1 cellular context compared by ENCODE assay signal in genomic region chr11:3855808-3856491, GRCh38.
TF ChIP-seq lines count a peak whose summit lies in the region.

No MANE protein-coding gene starts in this region.

TF ChIP-seq in K562, 482 proteins besides CTCF, POLR2A, EP300 and RAD21 (continued from another document and continues in another):
- TF ChIP-seq, protein P1, sequence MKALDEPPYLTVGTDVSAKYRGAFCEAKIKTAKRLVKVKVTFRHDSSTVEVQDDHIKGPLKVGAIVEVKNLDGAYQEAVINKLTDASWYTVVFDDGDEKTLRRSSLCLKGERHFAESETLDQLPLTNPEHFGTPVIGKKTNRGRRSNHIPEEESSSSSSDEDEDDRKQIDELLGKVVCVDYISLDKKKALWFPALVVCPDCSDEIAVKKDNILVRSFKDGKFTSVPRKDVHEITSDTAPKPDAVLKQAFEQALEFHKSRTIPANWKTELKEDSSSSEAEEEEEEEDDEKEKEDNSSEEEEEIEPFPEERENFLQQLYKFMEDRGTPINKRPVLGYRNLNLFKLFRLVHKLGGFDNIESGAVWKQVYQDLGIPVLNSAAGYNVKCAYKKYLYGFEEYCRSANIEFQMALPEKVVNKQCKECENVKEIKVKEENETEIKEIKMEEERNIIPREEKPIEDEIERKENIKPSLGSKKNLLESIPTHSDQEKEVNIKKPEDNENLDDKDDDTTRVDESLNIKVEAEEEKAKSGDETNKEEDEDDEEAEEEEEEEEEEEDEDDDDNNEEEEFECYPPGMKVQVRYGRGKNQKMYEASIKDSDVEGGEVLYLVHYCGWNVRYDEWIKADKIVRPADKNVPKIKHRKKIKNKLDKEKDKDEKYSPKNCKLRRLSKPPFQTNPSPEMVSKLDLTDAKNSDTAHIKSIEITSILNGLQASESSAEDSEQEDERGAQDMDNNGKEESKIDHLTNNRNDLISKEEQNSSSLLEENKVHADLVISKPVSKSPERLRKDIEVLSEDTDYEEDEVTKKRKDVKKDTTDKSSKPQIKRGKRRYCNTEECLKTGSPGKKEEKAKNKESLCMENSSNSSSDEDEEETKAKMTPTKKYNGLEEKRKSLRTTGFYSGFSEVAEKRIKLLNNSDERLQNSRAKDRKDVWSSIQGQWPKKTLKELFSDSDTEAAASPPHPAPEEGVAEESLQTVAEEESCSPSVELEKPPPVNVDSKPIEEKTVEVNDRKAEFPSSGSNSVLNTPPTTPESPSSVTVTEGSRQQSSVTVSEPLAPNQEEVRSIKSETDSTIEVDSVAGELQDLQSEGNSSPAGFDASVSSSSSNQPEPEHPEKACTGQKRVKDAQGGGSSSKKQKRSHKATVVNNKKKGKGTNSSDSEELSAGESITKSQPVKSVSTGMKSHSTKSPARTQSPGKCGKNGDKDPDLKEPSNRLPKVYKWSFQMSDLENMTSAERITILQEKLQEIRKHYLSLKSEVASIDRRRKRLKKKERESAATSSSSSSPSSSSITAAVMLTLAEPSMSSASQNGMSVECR (CRISPR knock-in tag; IDR thresholded peaks at IDR 0.05), result peak; percentile 72
- TF ChIP-seq EP400 (IDR thresholded peaks at IDR 0.05), result 0 out of 2 replicates have a peak, but pooled peaks have one; percentile 20
- no peak for TF ChIP-seq ZNF165 (CRISPR knock-in tag; IDR thresholded peaks at IDR 0.05; ENCODE audit: borderline replicate concordance)
- no peak for TF ChIP-seq ZC3H8 (IDR thresholded peaks at IDR 0.05)
- TF ChIP-seq GABPA (tag; conservative IDR thresholded peaks at IDR 0.05; ENCODE audit: low read depth), result no peak
- TF ChIP-seq MTF1 (CRISPR knock-in tag; IDR thresholded peaks at IDR 0.05; ENCODE audit: borderline replicate concordance), result no peak
- TF ChIP-seq SREBF1 (IDR thresholded peaks at IDR 0.05; ENCODE audit: borderline replicate concordance, low read depth, low read length), result no peak
- TF ChIP-seq ID3 (CRISPR knock-in tag; IDR thresholded peaks at IDR 0.05), result no peak
- 0 out of 2 replicates have a peak, but pooled peaks have one; percentile 2 for TF ChIP-seq ID3 (tag; IDR thresholded peaks at IDR 0.05)
- TF ChIP-seq PATZ1 (CRISPR knock-in tag; IDR thresholded peaks at IDR 0.05; ENCODE audit: borderline replicate concordance), result no peak
- no peak for TF ChIP-seq RFX7 (CRISPR knock-in tag; IDR thresholded peaks at IDR 0.05)
- TF ChIP-seq, protein P2, sequence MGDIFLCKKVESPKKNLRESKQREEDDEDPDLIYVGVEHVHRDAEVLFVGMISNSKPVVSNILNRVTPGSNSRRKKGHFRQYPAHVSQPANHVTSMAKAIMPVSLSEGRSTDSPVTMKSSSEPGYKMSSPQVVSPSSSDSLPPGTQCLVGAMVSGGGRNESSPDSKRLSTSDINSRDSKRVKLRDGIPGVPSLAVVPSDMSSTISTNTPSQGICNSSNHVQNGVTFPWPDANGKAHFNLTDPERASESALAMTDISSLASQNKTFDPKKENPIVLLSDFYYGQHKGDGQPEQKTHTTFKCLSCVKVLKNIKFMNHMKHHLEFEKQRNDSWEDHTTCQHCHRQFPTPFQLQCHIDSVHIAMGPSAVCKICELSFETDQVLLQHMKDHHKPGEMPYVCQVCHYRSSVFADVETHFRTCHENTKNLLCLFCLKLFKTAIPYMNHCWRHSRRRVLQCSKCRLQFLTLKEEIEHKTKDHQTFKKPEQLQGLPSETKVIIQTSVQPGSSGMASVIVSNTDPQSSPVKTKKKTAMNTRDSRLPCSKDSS (IDR thresholded peaks at IDR 0.05; ENCODE audit: low read depth, partially characterized antibody), result no peak
- no peak for TF ChIP-seq PHF20 (IDR thresholded peaks at IDR 0.05; ENCODE audit: partially characterized antibody)
- no peak for TF ChIP-seq MED1 (CRISPR knock-in tag; IDR thresholded peaks at IDR 0.05; ENCODE audit: borderline replicate concordance)
- TF ChIP-seq ATF4 (CRISPR knock-in tag; IDR thresholded peaks at IDR 0.05), result no peak
- TF ChIP-seq FOXP4 (CRISPR knock-in tag; IDR thresholded peaks at IDR 0.05; ENCODE audit: borderline replicate concordance), result no peak
- TF ChIP-seq MYNN (IDR thresholded peaks at IDR 0.05), result 0 out of 2 replicates have a peak, but pooled peaks have one; percentile 7
- no peak for TF ChIP-seq MYNN (CRISPR knock-in tag; IDR thresholded peaks at IDR 0.05)
- TF ChIP-seq, protein P3, sequence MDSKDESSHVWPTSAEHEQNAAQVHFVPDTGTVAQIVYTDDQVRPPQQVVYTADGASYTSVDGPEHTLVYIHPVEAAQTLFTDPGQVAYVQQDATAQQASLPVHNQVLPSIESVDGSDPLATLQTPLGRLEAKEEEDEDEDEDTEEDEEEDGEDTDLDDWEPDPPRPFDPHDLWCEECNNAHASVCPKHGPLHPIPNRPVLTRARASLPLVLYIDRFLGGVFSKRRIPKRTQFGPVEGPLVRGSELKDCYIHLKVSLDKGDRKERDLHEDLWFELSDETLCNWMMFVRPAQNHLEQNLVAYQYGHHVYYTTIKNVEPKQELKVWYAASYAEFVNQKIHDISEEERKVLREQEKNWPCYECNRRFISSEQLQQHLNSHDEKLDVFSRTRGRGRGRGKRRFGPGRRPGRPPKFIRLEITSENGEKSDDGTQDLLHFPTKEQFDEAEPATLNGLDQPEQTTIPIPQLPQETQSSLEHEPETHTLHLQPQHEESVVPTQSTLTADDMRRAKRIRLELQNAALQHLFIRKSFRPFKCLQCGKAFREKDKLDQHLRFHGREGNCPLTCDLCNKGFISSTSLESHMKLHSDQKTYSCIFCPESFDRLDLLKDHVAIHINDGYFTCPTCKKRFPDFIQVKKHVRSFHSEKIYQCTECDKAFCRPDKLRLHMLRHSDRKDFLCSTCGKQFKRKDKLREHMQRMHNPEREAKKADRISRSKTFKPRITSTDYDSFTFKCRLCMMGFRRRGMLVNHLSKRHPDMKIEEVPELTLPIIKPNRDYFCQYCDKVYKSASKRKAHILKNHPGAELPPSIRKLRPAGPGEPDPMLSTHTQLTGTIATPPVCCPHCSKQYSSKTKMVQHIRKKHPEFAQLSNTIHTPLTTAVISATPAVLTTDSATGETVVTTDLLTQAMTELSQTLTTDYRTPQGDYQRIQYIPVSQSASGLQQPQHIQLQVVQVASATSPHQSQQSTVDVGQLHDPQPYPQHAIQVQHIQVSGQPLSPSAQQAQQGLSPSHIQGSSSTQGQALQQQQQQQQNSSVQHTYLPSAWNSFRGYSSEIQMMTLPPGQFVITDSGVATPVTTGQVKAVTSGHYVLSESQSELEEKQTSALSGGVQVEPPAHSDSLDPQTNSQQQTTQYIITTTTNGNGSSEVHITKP (IDR thresholded peaks at IDR 0.05; ENCODE audit: partially characterized antibody), result peak; percentile 7
- TF ChIP-seq, protein P4, sequence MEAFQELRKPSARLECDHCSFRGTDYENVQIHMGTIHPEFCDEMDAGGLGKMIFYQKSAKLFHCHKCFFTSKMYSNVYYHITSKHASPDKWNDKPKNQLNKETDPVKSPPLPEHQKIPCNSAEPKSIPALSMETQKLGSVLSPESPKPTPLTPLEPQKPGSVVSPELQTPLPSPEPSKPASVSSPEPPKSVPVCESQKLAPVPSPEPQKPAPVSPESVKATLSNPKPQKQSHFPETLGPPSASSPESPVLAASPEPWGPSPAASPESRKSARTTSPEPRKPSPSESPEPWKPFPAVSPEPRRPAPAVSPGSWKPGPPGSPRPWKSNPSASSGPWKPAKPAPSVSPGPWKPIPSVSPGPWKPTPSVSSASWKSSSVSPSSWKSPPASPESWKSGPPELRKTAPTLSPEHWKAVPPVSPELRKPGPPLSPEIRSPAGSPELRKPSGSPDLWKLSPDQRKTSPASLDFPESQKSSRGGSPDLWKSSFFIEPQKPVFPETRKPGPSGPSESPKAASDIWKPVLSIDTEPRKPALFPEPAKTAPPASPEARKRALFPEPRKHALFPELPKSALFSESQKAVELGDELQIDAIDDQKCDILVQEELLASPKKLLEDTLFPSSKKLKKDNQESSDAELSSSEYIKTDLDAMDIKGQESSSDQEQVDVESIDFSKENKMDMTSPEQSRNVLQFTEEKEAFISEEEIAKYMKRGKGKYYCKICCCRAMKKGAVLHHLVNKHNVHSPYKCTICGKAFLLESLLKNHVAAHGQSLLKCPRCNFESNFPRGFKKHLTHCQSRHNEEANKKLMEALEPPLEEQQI (IDR thresholded peaks at IDR 0.05), result no peak
- TF ChIP-seq GATAD2A (IDR thresholded peaks at IDR 0.05), result no peak; the same call in 1 of the 2 replicates
- TF ChIP-seq DACH1 (IDR thresholded peaks at IDR 0.05; ENCODE audit: partially characterized antibody), result no peak
- no peak for TF ChIP-seq ZNF408 (CRISPR knock-in tag; IDR thresholded peaks at IDR 0.05; ENCODE audit: low read depth)
- TF ChIP-seq, protein P5, sequence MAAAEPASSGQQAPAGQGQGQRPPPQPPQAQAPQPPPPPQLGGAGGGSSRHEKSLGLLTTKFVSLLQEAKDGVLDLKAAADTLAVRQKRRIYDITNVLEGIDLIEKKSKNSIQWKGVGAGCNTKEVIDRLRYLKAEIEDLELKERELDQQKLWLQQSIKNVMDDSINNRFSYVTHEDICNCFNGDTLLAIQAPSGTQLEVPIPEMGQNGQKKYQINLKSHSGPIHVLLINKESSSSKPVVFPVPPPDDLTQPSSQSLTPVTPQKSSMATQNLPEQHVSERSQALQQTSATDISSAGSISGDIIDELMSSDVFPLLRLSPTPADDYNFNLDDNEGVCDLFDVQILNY (CRISPR knock-in tag; IDR thresholded peaks at IDR 0.05), result peak; percentile 60; the same call in 1 of the 2 replicates
- TF ChIP-seq YY1 (IDR thresholded peaks at IDR 0.05; ENCODE audit: borderline replicate concordance in 1 of 3, control insufficient read depth in 1 of 3, extremely low read depth in 1 of 3, insufficient read depth in 3 of 3, insufficient read length in 1 of 3, insufficient replicate concordance in 2 of 3, low read depth in 1 of 3, low read length in 2 of 3), result peak in 1 of 3 experiments; percentile 8
- no peak for TF ChIP-seq CHD1 (IDR thresholded peaks at IDR 0.05; ENCODE audit: low read length)
- TF ChIP-seq BCL6 (CRISPR knock-in tag; IDR thresholded peaks at IDR 0.05), result no peak
- 0 out of 2 replicates have a peak, but pooled peaks have one; percentile 46 for TF ChIP-seq SMAD4 (CRISPR knock-in tag; conservative IDR thresholded peaks at IDR 0.05)
- TF ChIP-seq ELF2 (CRISPR knock-in tag; IDR thresholded peaks at IDR 0.05), result no peak
- no peak for TF ChIP-seq MEIS2 (IDR thresholded peaks at IDR 0.05; ENCODE audit: partially characterized antibody)
- no peak for TF ChIP-seq NR2C1 (IDR thresholded peaks at IDR 0.05)
- TF ChIP-seq NR2C1 (tag; IDR thresholded peaks at IDR 0.05), result 0 out of 2 replicates have a peak, but pooled peaks have one; percentile 33
- TF ChIP-seq, protein P6, sequence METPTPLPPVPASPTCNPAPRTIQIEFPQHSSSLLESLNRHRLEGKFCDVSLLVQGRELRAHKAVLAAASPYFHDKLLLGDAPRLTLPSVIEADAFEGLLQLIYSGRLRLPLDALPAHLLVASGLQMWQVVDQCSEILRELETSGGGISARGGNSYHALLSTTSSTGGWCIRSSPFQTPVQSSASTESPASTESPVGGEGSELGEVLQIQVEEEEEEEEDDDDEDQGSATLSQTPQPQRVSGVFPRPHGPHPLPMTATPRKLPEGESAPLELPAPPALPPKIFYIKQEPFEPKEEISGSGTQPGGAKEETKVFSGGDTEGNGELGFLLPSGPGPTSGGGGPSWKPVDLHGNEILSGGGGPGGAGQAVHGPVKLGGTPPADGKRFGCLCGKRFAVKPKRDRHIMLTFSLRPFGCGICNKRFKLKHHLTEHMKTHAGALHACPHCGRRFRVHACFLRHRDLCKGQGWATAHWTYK (CRISPR knock-in tag; IDR thresholded peaks at IDR 0.05), result peak; percentile 22; the same call in 1 of the 2 replicates
- TF ChIP-seq NBN (IDR thresholded peaks at IDR 0.05; ENCODE audit: low read depth), result no peak
- TF ChIP-seq HDAC3 (IDR thresholded peaks at IDR 0.05; ENCODE audit: borderline replicate concordance, partially characterized antibody), result no peak
- TF ChIP-seq PTTG1 (tag; IDR thresholded peaks at IDR 0.05; ENCODE audit: low read depth), result no peak
